Comparison of ENCODE assay signal across 31 cellular contexts in the genomic region with DNA sequence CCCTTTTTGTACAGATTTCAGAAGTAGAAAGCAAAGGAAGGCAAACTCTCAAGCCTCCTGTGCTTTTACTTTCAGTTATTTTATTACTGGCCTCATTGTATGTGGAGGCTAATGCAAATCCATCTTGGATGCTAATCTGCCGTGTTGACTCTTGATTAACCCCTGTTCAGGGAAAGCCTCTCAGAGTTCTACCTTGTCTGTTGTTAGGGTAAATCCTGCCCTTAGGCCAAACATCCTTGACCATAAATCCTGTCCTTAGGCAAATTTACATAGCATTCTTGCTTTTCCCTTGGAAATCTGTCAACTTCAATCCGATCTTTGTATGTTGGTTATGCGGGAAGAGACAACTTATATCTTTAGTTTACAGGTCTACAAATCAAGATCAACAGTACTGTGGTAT.
"Had no signal": no experiment of that assay in that cellular context is flagged by ENCODE, and none has a peak within 500 bp of the region (broad histone marks: within the 10 kb centered on the region; RNA-seq: fewer than 3 reads in every experiment).

No MANE protein-coding gene starts in this region.

- H3K4me1 ChIP-seq: body of pancreas, breast epithelium had no signal

- H3K4me3 ChIP-seq: body of pancreas, breast epithelium had no signal

- H3K36me3 ChIP-seq: brain microvascular endothelial cell, breast epithelium had no signal

- DNase-seq: activated CD4-positive, alpha-beta memory T cell treated with anti-CD3 and anti-CD28 coated beads, Interleukin-2, amount 10 ng/mL, durations not matched to agents 7 days and 5 days; activated CD4-positive, alpha-beta T cell treated with anti-CD3 and anti-CD28 coated beads for 1 hour; activated CD4-positive, alpha-beta T cell treated with anti-CD3 and anti-CD28 coated beads for 36 hours; activated CD4-positive, alpha-beta T cell treated with anti-CD3 and anti-CD28 coated beads for 48 hours; activated CD4-positive, alpha-beta T cell treated with anti-CD3 and anti-CD28 coated beads, Interleukin-2, amount 10 ng/mL, durations not matched to agents 7 days and 5 days; activated CD4-positive, alpha-beta T cell treated with anti-CD3 and anti-CD28 coated beads, Interleukin-2, amount 50 U/mL, for 48 hours; activated CD4-positive, CD25-positive, alpha-beta regulatory T cell; activated CD8-positive, alpha-beta memory T cell treated with anti-CD3 and anti-CD28 coated beads for 24 hours; activated CD8-positive, alpha-beta memory T cell treated with anti-CD3 and anti-CD28 coated beads, Interleukin-2, amount 10 ng/mL, durations not matched to agents 7 days and 5 days; activated CD8-positive, alpha-beta memory T cell treated with anti-CD3 and anti-CD28 coated beads, Interleukin-2, amount 50 U/mL, for 48 hours; activated CD8-positive, alpha-beta T cell treated with anti-CD3 and anti-CD28 coated beads, Interleukin-2, amount 10 ng/mL, durations not matched to agents 7 days and 5 days; activated effector memory CD4-positive, alpha-beta T cell treated with Interleukin-2 at 50 U/mL for 16 hours; activated gamma-delta T cell; activated naive CD4-positive, alpha-beta T cell treated with anti-CD3 and anti-CD28 coated beads, Interleukin-2, amount 10 ng/mL, durations not matched to agents 7 days and 5 days; activated naive CD4-positive, alpha-beta T cell treated with Interleukin-2 at 50 U/mL for 16 hours; activated naive CD8-positive, alpha-beta T cell treated with anti-CD3 and anti-CD28 coated beads, Interleukin-2, amount 10 ng/mL, durations not matched to agents 7 days and 5 days; activated naive CD8-positive, alpha-beta T cell treated with anti-CD3 and anti-CD28 coated beads, Interleukin-2, amount 50 U/mL, for 24 hours; activated T-cell treated with anti-CD3 and anti-CD28 coated beads, Interleukin-2, amount 50 U/mL, for 24 hours; activated T-cell treated with anti-CD3 and anti-CD28 coated beads, Interleukin-2, amount 50 U/mL, for 48 hours; amygdala; anterior cingulate cortex; body of pancreas; brain microvascular endothelial cell; central memory CD4-positive, alpha-beta T cell; T-helper 1 cell; T-helper 2 cell; T-helper 9 cell had no signal

- ATAC-seq: activated CD4-positive, alpha-beta T cell treated with anti-CD3 and anti-CD28 coated beads for 36 hours; activated CD4-positive, CD25-positive, alpha-beta regulatory T cell treated with anti-CD3 and anti-CD28 coated beads, Interleukin-2, amount 50 U/mL, for 24 hours; activated CD8-positive, alpha-beta memory T cell treated with anti-CD3 and anti-CD28 coated beads, Interleukin-2, amount 10 ng/mL, durations not matched to agents 7 days and 5 days; activated CD8-positive, alpha-beta T cell treated with anti-CD3 and anti-CD28 coated beads, Interleukin-2, amount 10 ng/mL, durations not matched to agents 7 days and 5 days; activated naive CD8-positive, alpha-beta T cell treated with anti-CD3 and anti-CD28 coated beads, Interleukin-2, amount 50 U/mL, for 24 hours; body of pancreas; WTC11 had no signal

- H3K27ac ChIP-seq: body of pancreas, brain microvascular endothelial cell, breast epithelium, VCaP had no signal

- H3K27me3 ChIP-seq: body of pancreas, brain microvascular endothelial cell, breast epithelium had no signal

- H3K9me3 ChIP-seq: body of pancreas, breast epithelium had no signal
